27 cellular contexts compared by ENCODE assay signal in genomic region chr17:47975815-47976190, GRCh38. TPM values are rescaled to one million over a fixed set of nuclear protein-coding genes. Genes with fewer than 3 reads are reported as not detected.
"Had no signal": no experiment of that assay in that cellular context is flagged by ENCODE, and none has a peak within 500 bp of the region (broad histone marks: within the 10 kb centered on the region; RNA-seq: fewer than 3 reads in every experiment).

No MANE protein-coding gene starts in this region.

- H3K9me3 Mint-ChIP-seq: activated naive CD8-positive, alpha-beta T cell treated with anti-CD3 and anti-CD28 coated beads, Interleukin-2, amount 10 ng/mL, durations not matched to agents 7 days and 5 days; activated T-cell treated with anti-CD3 and anti-CD28 coated beads, Interleukin-2, amount 50 U/mL, for 24 hours had no signal

- H3K9me2 ChIP-seq: SK-N-SH had no signal

- H3K27ac ChIP-seq: adrenal gland, SJCRH30, VCaP had no signal

- H3K4me3 Mint-ChIP-seq: activated CD4-positive, alpha-beta T cell treated with anti-CD3 and anti-CD28 coated beads for 36 hours; activated naive CD8-positive, alpha-beta T cell treated with anti-CD3 and anti-CD28 coated beads, Interleukin-2, amount 10 ng/mL, durations not matched to agents 7 days and 5 days; activated T-cell treated with anti-CD3 and anti-CD28 coated beads, Interleukin-2, amount 50 U/mL, for 24 hours had no signal

- H3K27ac Mint-ChIP-seq: activated CD4-positive, alpha-beta T cell treated with anti-CD3 and anti-CD28 coated beads for 36 hours; activated naive CD8-positive, alpha-beta T cell treated with anti-CD3 and anti-CD28 coated beads, Interleukin-2, amount 10 ng/mL, durations not matched to agents 7 days and 5 days; activated T-cell treated with anti-CD3 and anti-CD28 coated beads, Interleukin-2, amount 50 U/mL, for 24 hours had no signal

- ATAC-seq: activated CD4-positive, alpha-beta T cell treated with anti-CD3 and anti-CD28 coated beads for 36 hours; Panc1 had no signal

- H3K9ac ChIP-seq: SK-N-SH had no signal

- H3K4me2 ChIP-seq: SK-N-SH had no signal

- H3K9me3 ChIP-seq: adrenal gland, SJCRH30, SK-N-SH had no signal

- H3K27me3 ChIP-seq: adrenal gland, SJCRH30 had no signal

- H3K4me3 ChIP-seq: adrenal gland, SJCRH30 had no signal

- H3K27me3 Mint-ChIP-seq: activated CD4-positive, alpha-beta T cell treated with anti-CD3 and anti-CD28 coated beads for 36 hours; activated naive CD8-positive, alpha-beta T cell treated with anti-CD3 and anti-CD28 coated beads, Interleukin-2, amount 10 ng/mL, durations not matched to agents 7 days and 5 days; activated T-cell treated with anti-CD3 and anti-CD28 coated beads, Interleukin-2, amount 50 U/mL, for 24 hours had no signal

- DNase-seq: activated CD4-positive, alpha-beta T cell treated with anti-CD3 and anti-CD28 coated beads for 36 hours; activated gamma-delta T cell; activated naive CD4-positive, alpha-beta T cell treated with anti-CD3 and anti-CD28 coated beads, Interleukin-2, amount 50 U/mL, for 16 hours; activated naive CD8-positive, alpha-beta T cell treated with anti-CD3 and anti-CD28 coated beads, Interleukin-2, amount 10 ng/mL, durations not matched to agents 7 days and 5 days; activated T-cell treated with anti-CD3 and anti-CD28 coated beads, Interleukin-2, amount 50 U/mL, for 24 hours; adrenal gland; anterior cingulate cortex; central memory CD4-positive, alpha-beta T cell; Karpas-422; MM.1S; NCI-H1105; NCI-H1436; NCI-H1694 treated with DMSO at 0.1 percent for 48 hours; NCI-H2029 treated with DMSO at 0.1 percent for 48 hours; NCI-H345; NCI-H510A treated with DMSO at 0.1 percent for 48 hours; NCI-H69; NK-92 treated with Interleukin-12 subunit alpha and Interleukin-12 subunit beta, amount 100 ng/mL, for 24 hours; OCI-M1; Right ventricle myocardium superior; RPMI8226; SJCRH30; SK-N-SH; T-helper 1 cell had no signal

RNA-seq across cellular contexts. Expression of gene PRR15L, which starts 18.1 kb away (rescaled TPM):
- total RNA-seq: activated CD4-positive, alpha-beta T cell treated with anti-CD3 and anti-CD28 coated beads for 36 hours; activated naive CD8-positive, alpha-beta T cell treated with anti-CD3 and anti-CD28 coated beads, Interleukin-2, amount 10 ng/mL, durations not matched to agents 7 days and 5 days; Right ventricle myocardium superior; SJCRH30; T-helper 2 cell treated with Interferon-gamma antibody and Interleukin-4, amounts not matched to agents 100 ng/mL and 5 ng/mL, for 36 hours had no signal
- polyA plus RNA-seq: SK-N-SH had no signal
